Comparison of ENCODE assay signal across 34 cellular contexts in the genomic region with DNA sequence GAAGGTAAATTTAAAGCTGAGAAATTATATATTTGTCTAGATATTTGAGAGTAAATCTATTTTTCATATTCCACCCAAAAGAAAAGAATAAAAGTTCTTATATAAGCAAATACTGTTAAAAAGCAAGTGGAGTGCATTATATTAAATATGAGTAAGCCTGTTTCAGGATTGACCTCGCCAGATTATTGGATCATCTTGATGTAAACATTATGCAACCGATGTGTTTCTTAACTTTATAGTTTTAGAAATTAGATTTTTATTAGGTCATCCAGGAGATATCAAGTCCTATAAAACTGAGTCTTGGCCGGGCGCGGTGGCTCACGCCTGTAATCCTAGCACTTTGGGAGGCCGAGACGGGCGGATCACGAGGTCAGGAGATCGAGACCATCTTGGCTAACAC.
"Had no signal": no experiment of that assay in that cellular context is flagged by ENCODE, and none has a peak within 500 bp of the region (broad histone marks: within the 10 kb centered on the region; RNA-seq: fewer than 3 reads in every experiment).

No MANE protein-coding gene starts in this region.

- H3K36me3 ChIP-seq: MG63 had no signal

- H3K4me3 ChIP-seq: MG63 had no signal

- H3K9me3 ChIP-seq: MG63 had no signal

- H3K27me3 ChIP-seq: MG63 had no signal

- DNase-seq: Karpas-422, Kasumi-1, MG63, MM.1S, MV-4-11, NCI-H1048, NCI-H1092, NCI-H1092 treated with DMSO at 0.1 percent for 48 hours, NCI-H1105, NCI-H1105 treated with DMSO at 0.1 percent for 48 hours, NCI-H1417, NCI-H1417 treated with DMSO at 0.1 percent for 48 hours, NCI-H1436, NCI-H1436 treated with DMSO at 0.1 percent for 48 hours, NCI-H146, NCI-H1694, NCI-H1694 treated with DMSO at 0.1 percent for 48 hours, NCI-H187, NCI-H187 treated with DMSO at 0.1 percent for 48 hours, NCI-H1930, NCI-H2029, NCI-H2029 treated with DMSO at 0.1 percent for 48 hours, NCI-H2081, NCI-H2081 treated with DMSO at 0.1 percent for 48 hours, NCI-H2107, NCI-H2171, NCI-H2171 treated with DMSO at 0.1 percent for 48 hours, NCI-H2227 treated with DMSO at 0.1 percent for 48 hours, NCI-H226, NCI-H345, NCI-H446, NCI-H446 treated with DMSO at 0.1 percent for 48 hours, NCI-H510A, NCI-H510A treated with DMSO at 0.1 percent for 48 hours had no signal
